8 cellular contexts compared by ENCODE assay signal in genomic region chr11:27705873-27706820, GRCh38. TPM values are rescaled to one million over a fixed set of nuclear protein-coding genes. Genes with fewer than 3 reads are reported as not detected.
DNase-seq lines count a peak whose midpoint lies in the region; ATAC-seq, FAIRE-seq and TF ChIP-seq lines count a peak whose summit lies in the region.

No MANE protein-coding gene starts in this region.

- no peak overlapping the region for H3K4me3 ChIP-seq in K562

- H3K9me3 ChIP-seq in K562 (replicated peaks; ENCODE audit: control insufficient read depth, insufficient read depth, low read depth, low read length) = no peaks in the 10 kb centered on the region

- 1% methylated on average over 5 of the region's 5 CpGs for WGBS in K562 (ENCODE audit: insufficient coverage, low coverage, missing lambda C conversion rate)

- no peak for TF ChIP-seq EP300 in K562 (IDR thresholded peaks at IDR 0.05; ENCODE audit: low read length)

- no peak overlapping the region for H3K27ac ChIP-seq in K562 (ENCODE audit: extremely low read depth, low read depth, low read length)

- FAIRE-seq in K562 (lab: Jason Lieb, UNC) = peak; percentile 68

- TF ChIP-seq CTCF in K562 (IDR thresholded peaks at IDR 0.05 in 2 of 3, conservative IDR thresholded peaks at IDR 0.05 in 1 of 3; ENCODE audit: insufficient read depth in 2 of 3, low read depth in 1 of 3, low read length in 3 of 3) (peak; percentile 32 to 63 (median 50); a peak in 4 of 6 replicates), nephron progenitor cell (IDR thresholded peaks at IDR 0.05) (peak; percentile 68), omental fat pad (IDR thresholded peaks at IDR 0.05) (no peak)

- POLR2A ChIA-PET in K562 (lab: Yijun Ruan, JAX) = no interaction called here

- ATAC-seq in GM21576 (IDR thresholded peaks at IDR 0.05; ENCODE audit: unreplicated experiment) = peak; percentile 75
- peak; percentile 79 for ATAC-seq in K562
- no peak for ATAC-seq in omental fat pad (ENCODE audit: low FRiP score)

- H3K27me3 Mint-ChIP-seq in nephron progenitor cell (ENCODE audit: low read depth, poor library complexity) = peaks cover 7% of the 10 kb centered on the region

- in situ Hi-C loops in K562 (cut with MboI) = no loop called here

- DNase-seq in NCI-H2081 (lab: John Stamatoyannopoulos, UW) (peak; percentile 12 to 20), NCI-H2081 treated with DMSO at 0.1 percent for 48 hours (lab: John Stamatoyannopoulos, UW) (no peak), HT1080 (ENCODE audit: low read depth) (peak; percentile 44), K562 (ENCODE audit: extremely low read depth in 1 of 4, low spot score in 3 of 4) (peak; percentile 18 to 62 (median 58)), nephron progenitor cell (peak; percentile 46), KG1 (lab: John Stamatoyannopoulos, UW) (no peak), omental fat pad (ENCODE audit: low spot score) (no peak)

- H3K4me2 ChIP-seq in K562 (ENCODE audit: insufficient read depth, low read length) = no peak overlapping the region

- intact Hi-C loops in K562 (cut with micrococcal nuclease) = loop anchor here (5.0 kb wide), 1 partner anchor 821 kb away; no protein-coding TSS in a partner anchor

- H3K79me2 ChIP-seq in K562 (ENCODE audit: control insufficient read depth, insufficient read depth, low read length) = no peaks in the 10 kb centered on the region

- no peak overlapping the region for H3K27ac Mint-ChIP-seq in nephron progenitor cell

- H3K9me1 ChIP-seq in K562 (ENCODE audit: control insufficient read depth, insufficient read depth, low read length) = no peaks in the 10 kb centered on the region

- H3K36me3 ChIP-seq in K562 (ENCODE audit: control insufficient read depth, insufficient read depth, low read length) = no peaks in the 10 kb centered on the region

- no peak; a peak in 1 of 4 replicates for TF ChIP-seq RAD21 in K562 (CRISPR knock-in tag; conservative IDR thresholded peaks at IDR 0.05 in 1 of 2, IDR thresholded peaks at IDR 0.05 in 1 of 2)

- no peaks in the 10 kb centered on the region; a peak in 1 of 5 replicates for H3K4me1 ChIP-seq in K562 (replicated peaks in 1 of 2; ENCODE audit: control insufficient read depth in 2 of 2, insufficient read depth in 2 of 2, low read length in 2 of 2)

- no TSS peak for BruUV-seq in K562 (replicated peaks; lab: Mats Ljungman, UMichigan)

- H3K9me3 Mint-ChIP-seq in nephron progenitor cell = no peaks in the 10 kb centered on the region

- no peak overlapping the region for H3K4me3 Mint-ChIP-seq in nephron progenitor cell

- no peaks in the 10 kb centered on the region for H3K36me3 Mint-ChIP-seq in nephron progenitor cell (ENCODE audit: low read depth)

- H3K4me1 Mint-ChIP-seq in nephron progenitor cell = peaks cover 28% of the 10 kb centered on the region

- H3K27me3 ChIP-seq in K562 (ENCODE audit: control insufficient read depth in 2 of 2, insufficient read depth in 2 of 2, low read length in 2 of 2) = no peaks in the 10 kb centered on the region; a peak in 1 of 5 replicates

- CTCF ChIA-PET in K562 (lab: Yijun Ruan, JAX; ENCODE audit: low intra/inter-chr PET ratio) = no interaction called here

- H2AFZ ChIP-seq in K562 (ENCODE audit: low read depth, low read length) = no peak overlapping the region

- no peak overlapping the region for H3K9ac ChIP-seq in K562 (ENCODE audit: insufficient read depth in 1 of 2, low read depth in 2 of 2, low read length in 2 of 2)

- no peak for TF ChIP-seq POLR2A in K562 (conservative IDR thresholded peaks at IDR 0.05)

- H4K20me1 ChIP-seq in K562 (replicated peaks; ENCODE audit: control insufficient read depth, insufficient read depth, low read length) = no peaks in the 10 kb centered on the region

TF ChIP-seq in K562, 482 proteins besides CTCF, POLR2A, EP300 and RAD21:
- TF ChIP-seq CEBPB (tag; IDR thresholded peaks at IDR 0.05) (no peak), ZNF639 (CRISPR knock-in tag; conservative IDR thresholded peaks at IDR 0.05 in 1 of 2, IDR thresholded peaks at IDR 0.05 in 1 of 2) (no peak), FOXK2 (conservative IDR thresholded peaks at IDR 0.05 in 1 of 2, IDR thresholded peaks at IDR 0.05 in 1 of 2; ENCODE audit: low read depth in 2 of 2) (0 out of 4 replicates have a peak, but pooled peaks of 1 of the 2 experiments have one; percentile 18), THAP12 (CRISPR knock-in tag; IDR thresholded peaks at IDR 0.05) (no peak), ZNF511 (CRISPR knock-in tag; IDR thresholded peaks at IDR 0.05) (no peak), PREB (CRISPR knock-in tag; IDR thresholded peaks at IDR 0.05) (no peak), MYBL2 (IDR thresholded peaks at IDR 0.05; ENCODE audit: low read depth) (no peak), MYBL2 (CRISPR knock-in tag; IDR thresholded peaks at IDR 0.05; ENCODE audit: borderline replicate concordance) (no peak)

RNA-seq across cellular contexts. Expression of gene BDNF, which starts 5.9 kb away (rescaled TPM):
- total RNA-seq in HT1080 (2014; rRNA removed; shearing (Covaris generic)) = 11.9 and 12.5 TPM in 2 replicates
- 9.3 and 11.1 TPM in 2 replicates for polyA plus RNA-seq in HT1080 (2015; cell fraction: cytosol; rRNA removed)
- polyA plus RNA-seq in HT1080 (2015; cell fraction: nucleus; rRNA removed) = 7.6 and 8.6 TPM in 2 replicates
- total RNA-seq in K562 (2011; cell fraction: chromatin; rRNA removed; ENCODE audit: low replicate concordance) = not detected in 2 replicates
- not detected in 2 replicates for total RNA-seq in K562 (2011; cell fraction: nucleolus; rRNA removed)
- total RNA-seq in K562 (2011; cell fraction: nucleoplasm; rRNA removed) = not detected in 2 replicates
- total RNA-seq in K562 (2014; rRNA removed) = not detected in 2 replicates
- not detected in 2 replicates for total RNA-seq in K562 (2014; rRNA removed; fragmentation: Illumina TruSeq; extraction: Trizol)
- not detected in 2 replicates for total RNA-seq in K562 (2015; rRNA removed; fragmentation: Illumina TruSeq; extraction: Trizol)
- total RNA-seq in K562 (2021) = 0.04 and 0.07 TPM in 2 replicates
- polyA plus RNA-seq in K562 (2011; rRNA removed) = not detected in 2 replicates
- not detected in 2 replicates for polyA plus RNA-seq in K562 (2011; cell fraction: cytosol; rRNA removed)
- polyA plus RNA-seq in K562 (2011; cell fraction: nucleus; rRNA removed) = not detected in 2 replicates
- polyA plus RNA-seq in K562 (2012) = not detected in 2 replicates
- polyA plus RNA-seq in K562 (2014; fragmentation: Illumina TruSeq; extraction: Trizol) = not detected in 2 replicates
- not detected for polyA plus RNA-seq in K562 (2014; fragmentation: Nextera tagmentation; extraction: Ambion mirVana)
- not detected in 2 replicates for polyA plus RNA-seq in K562 (2014; rRNA removed)
- not detected in 2 replicates for polyA minus RNA-seq in K562 (2011; rRNA and poly(A)+ RNA removed)
- polyA minus RNA-seq in K562 (2011; cell fraction: cytosol; rRNA and poly(A)+ RNA removed) = not detected in 2 replicates
- polyA minus RNA-seq in K562 (2011; cell fraction: nucleus; rRNA and poly(A)+ RNA removed) = not detected in 2 replicates
- total RNA-seq in omental fat pad = 1 to 10 TPM in 1 of 4 donors, under 1 TPM in 3; 0.16 to 1.2 (median 0.45) TPM

Comparison
In these comparisons a context has a peak if more than half of its experiments do, and no peak if none do; other contexts are left out.
1. DNase-seq: peak in NCI-H2081 (2 of 2), HT1080 (single experiment), K562 (4 of 4) and nephron progenitor cell (single experiment); none in NCI-H2081 treated with DMSO at 0.1 percent for 48 hours (single experiment), KG1 (single experiment) and omental fat pad (single experiment).
2. CTCF ChIP-seq: peak in K562 (3 of 3) and nephron progenitor cell (single experiment); none in omental fat pad (0 of 3).